ENCODE assay signal across 8 cellular contexts in the genomic region with DNA sequence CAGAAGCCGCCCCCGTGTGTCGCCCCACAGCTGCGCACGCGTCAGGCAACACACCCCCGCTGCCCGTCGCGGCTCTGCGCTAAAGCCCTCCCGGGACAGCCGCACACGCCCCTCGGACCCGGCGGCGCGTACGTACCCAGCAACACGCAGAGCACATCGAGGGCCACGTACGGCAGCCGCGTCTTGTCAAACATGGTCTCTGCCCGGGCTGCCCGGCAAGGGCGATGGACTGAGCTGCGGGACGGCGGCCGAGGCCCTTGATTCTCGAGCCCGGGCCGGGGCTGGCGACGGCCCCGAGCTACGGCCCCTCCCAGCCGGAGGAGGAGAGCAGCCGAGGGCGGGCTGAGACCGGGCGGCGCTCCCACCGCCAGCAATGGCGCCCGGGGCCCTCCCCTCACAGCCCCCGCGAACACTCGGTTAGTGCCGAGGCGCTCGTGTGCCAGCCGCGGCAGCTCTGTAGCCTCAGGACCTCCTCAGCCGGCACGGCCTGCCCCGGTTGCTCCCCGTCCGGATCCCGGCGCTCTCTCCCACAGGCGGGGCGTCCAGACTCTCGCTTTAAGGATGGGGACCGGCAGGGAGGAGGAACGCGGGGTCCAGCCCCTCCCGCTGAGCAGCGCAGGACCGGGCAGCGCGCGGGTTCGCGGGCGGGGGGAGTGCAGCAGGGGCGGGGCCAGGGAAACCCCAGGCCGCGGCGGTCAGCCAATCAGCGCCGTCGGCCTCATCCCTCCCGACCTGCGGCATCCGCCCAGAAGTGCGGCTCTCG. TPM values are rescaled to one million over a fixed set of nuclear protein-coding genes. Genes with fewer than 3 reads are reported as not detected.
A peak's percentile ranks its signal among the peaks of the same experiment; 100 is the strongest.
DNase-seq lines count a peak whose midpoint lies in the region; ATAC-seq and TF ChIP-seq lines count a peak whose summit lies in the region.

A gene (minus strand): TSS at position 529 of the 763 bp plus-strand sequence. CDS start 335 bp downstream, at position 194.

- peak within 1 kb of the TSS; percentile 94 for H3K4me3 Mint-ChIP-seq in neural progenitor cell

- H3K9ac ChIP-seq in neural progenitor cell, result peak within 1 kb of the TSS; percentile 69

- DNase-seq in Daoy (ENCODE audit: low read depth) (peak; percentile 95), SJCRH30 (peak; percentile 90 to 92), foreskin fibroblast (peak; percentile 88 to 97), neural progenitor cell (ENCODE audit: low spot score) (peak; percentile 96), stromal cell of bone marrow (ENCODE audit: low read depth) (peak; percentile 79)
- DNase-seq in activated gamma-delta T cell treated with anti-CD3 and anti-CD28 coated beads, Interleukin-2, amount 50 U/mL, for 16 hours (ENCODE audit: low read depth), result peak; percentile 73

- H3K4me1 Mint-ChIP-seq in neural progenitor cell, result peaks cover 17% of the 10 kb centered on the region

- ATAC-seq in GM21737 (IDR thresholded peaks at IDR 0.05; ENCODE audit: unreplicated experiment), result peak; percentile 85

- TF ChIP-seq CTCF in foreskin fibroblast (IDR thresholded peaks at IDR 0.05; ENCODE audit: low read depth, low read length), result no peak
- no peak for TF ChIP-seq CTCF in neural progenitor cell (IDR thresholded peaks at IDR 0.05)

- H3K4me1 ChIP-seq in SJCRH30, result peaks cover 6% of the 10 kb centered on the region; the same call in 1 of the 2 replicates
- peaks cover 14% of the 10 kb centered on the region for H3K4me1 ChIP-seq in neural progenitor cell

- H3K27ac Mint-ChIP-seq in neural progenitor cell, result peak within 1 kb of the TSS; percentile 42

- peak within 1 kb of the TSS; percentile 99 for H2AFZ ChIP-seq in neural progenitor cell (replicated peaks)

- peaks cover 16% of the 10 kb centered on the region for H4K20me1 ChIP-seq in neural progenitor cell (ENCODE audit: low read depth)

- peaks cover 8% of the 10 kb centered on the region for H3K27me3 Mint-ChIP-seq in neural progenitor cell (ENCODE audit: insufficient read depth, low read depth)

- H3K27me3 ChIP-seq in SJCRH30 (no peaks in the 10 kb centered on the region), neural progenitor cell (no peaks in the 10 kb centered on the region)

- no peaks in the 10 kb centered on the region for H3K9me3 Mint-ChIP-seq in neural progenitor cell

- no peaks in the 10 kb centered on the region for H3K36me3 ChIP-seq in KOPT-K1 (ENCODE audit: insufficient read depth, low read length)
- H3K36me3 ChIP-seq in SJCRH30, result no peaks in the 10 kb centered on the region
- H3K36me3 ChIP-seq in neural progenitor cell, result no peaks in the 10 kb centered on the region

- H3K9me3 ChIP-seq in KOPT-K1 (ENCODE audit: insufficient read depth, low read length, poor library complexity, severe bottlenecking), result no peaks in the 10 kb centered on the region
- H3K9me3 ChIP-seq in SJCRH30 (replicated peaks), result no peaks in the 10 kb centered on the region
- no peaks in the 10 kb centered on the region for H3K9me3 ChIP-seq in neural progenitor cell (ENCODE audit: low read depth)

- H3K36me3 Mint-ChIP-seq in neural progenitor cell, result no peaks in the 10 kb centered on the region

- H3F3A ChIP-seq in neural progenitor cell (ENCODE audit: low read depth), result peaks cover 27% of the 10 kb centered on the region

- H3K27ac ChIP-seq in KOPT-K1 (ENCODE audit: low read depth, low read length, poor library complexity, severe bottlenecking) (peak within 1 kb of the TSS; percentile 84), SJCRH30 (peak within 1 kb of the TSS; percentile 84), neural progenitor cell (peak within 1 kb of the TSS; percentile 91)

- H3K4me3 ChIP-seq in SJCRH30, result peak within 1 kb of the TSS; percentile 90
- peak within 1 kb of the TSS; percentile 66 to 80 for H3K4me3 ChIP-seq in foreskin fibroblast (ENCODE audit: low read depth in 1 of 2, low read length in 2 of 2)
- peak within 1 kb of the TSS; percentile 90 for H3K4me3 ChIP-seq in neural progenitor cell

- peak within 1 kb of the TSS; percentile 99 for H3K4me2 ChIP-seq in neural progenitor cell

- peaks cover 45% of the 10 kb centered on the region for H3K79me2 ChIP-seq in neural progenitor cell (ENCODE audit: low read depth)

RNA-seq across cellular contexts. Expression of the gene that starts here (rescaled TPM):
- total RNA-seq in Daoy (2014; rRNA removed; shearing (Covaris generic)), result 26.8 and 45.2 TPM in 2 replicates
- total RNA-seq in SJCRH30 (2014; rRNA removed; shearing (Covaris generic)), result 31.3 and 35.1 TPM in 2 replicates
- total RNA-seq in neural progenitor cell (ENCODE audit: low replicate concordance), result 23.9 and 24.9 TPM in 2 replicates

Comparison
In these comparisons a context has a peak if more than half of its experiments do, and no peak if none do; other contexts are left out.
1. Peak in every context shown above with its lines: DNase-seq, ATAC-seq, H3K4me3 ChIP-seq and H3K27ac ChIP-seq.